In genomic region chr17:17724991-17725852, GRCh38 we compare ENCODE assay signal across 10 cellular contexts. TPM values are rescaled to one million over a fixed set of nuclear protein-coding genes. Genes with fewer than 3 reads are reported as not detected.
A peak's percentile ranks its signal among the peaks of the same experiment; 100 is the strongest.
DNase-seq lines count a peak whose midpoint lies in the region; ATAC-seq lines count a peak whose summit lies in the region.
"Had no signal": no experiment of that assay in that cellular context is flagged by ENCODE, and none has a peak within 500 bp of the region (broad histone marks: within the 10 kb centered on the region; RNA-seq: fewer than 3 reads in every experiment).

No MANE protein-coding gene starts in this region.

- H3K4me1 Mint-ChIP-seq in activated CD4-positive, alpha-beta T cell treated with anti-CD3 and anti-CD28 coated beads, Interleukin-2, amount 10 ng/mL, durations not matched to agents 24 days and 14 days, result peaks cover 31% of the 10 kb centered on the region
- H3K4me1 Mint-ChIP-seq in activated naive CD8-positive, alpha-beta T cell treated with anti-CD3 and anti-CD28 coated beads, Interleukin-2, amount 10 ng/mL, durations not matched to agents 7 days and 5 days, result peaks cover 31% of the 10 kb centered on the region
- peaks cover 34 to 48% of the 10 kb centered on the region in 2 donors for H3K4me1 Mint-ChIP-seq in immature natural killer cell

- H3K36me3 Mint-ChIP-seq in activated CD4-positive, alpha-beta T cell treated with anti-CD3 and anti-CD28 coated beads, Interleukin-2, amount 10 ng/mL, durations not matched to agents 24 days and 14 days (ENCODE audit: low read depth), result peaks cover 15% of the 10 kb centered on the region
- H3K36me3 Mint-ChIP-seq in activated naive CD8-positive, alpha-beta T cell treated with anti-CD3 and anti-CD28 coated beads, Interleukin-2, amount 10 ng/mL, durations not matched to agents 7 days and 5 days, result peaks cover 8% of the 10 kb centered on the region
- peaks cover 0 to 4% (median 0%) of the 10 kb centered on the region in 3 donors for H3K36me3 Mint-ChIP-seq in immature natural killer cell

- ATAC-seq in activated naive CD8-positive, alpha-beta T cell treated with anti-CD3 and anti-CD28 coated beads, Interleukin-2, amount 10 ng/mL, durations not matched to agents 7 days and 5 days (ENCODE audit: low read depth), result no peak
- no peak for ATAC-seq in GM18861 (IDR thresholded peaks at IDR 0.05; ENCODE audit: unreplicated experiment)
- ATAC-seq in HG02981 (IDR thresholded peaks at IDR 0.05; ENCODE audit: unreplicated experiment), result no peak

- DNase-seq in activated CD4-positive, alpha-beta T cell treated with anti-CD3 and anti-CD28 coated beads, Interleukin-2, amount 10 ng/mL, durations not matched to agents 24 days and 14 days, result no peak
- DNase-seq in activated CD4-positive, alpha-beta T cell treated with anti-CD3 and anti-CD28 coated beads, Interleukin-2, amount 50 U/mL, for 1 hour, result no peak
- DNase-seq in activated naive CD8-positive, alpha-beta T cell treated with anti-CD3 and anti-CD28 coated beads, Interleukin-2, amount 10 ng/mL, durations not matched to agents 7 days and 5 days, result no peak
- DNase-seq in immature natural killer cell (no peak), D341Med (ENCODE audit: low spot score) (no peak)
- DNase-seq: NCI-H774 had no signal

- peaks cover 35% of the 10 kb centered on the region for H3K27me3 Mint-ChIP-seq in activated CD4-positive, alpha-beta T cell treated with anti-CD3 and anti-CD28 coated beads, Interleukin-2, amount 10 ng/mL, durations not matched to agents 24 days and 14 days
- peaks cover 31% of the 10 kb centered on the region for H3K27me3 Mint-ChIP-seq in activated naive CD8-positive, alpha-beta T cell treated with anti-CD3 and anti-CD28 coated beads, Interleukin-2, amount 10 ng/mL, durations not matched to agents 7 days and 5 days
- peaks cover 6 to 21% (median 17%) of the 10 kb centered on the region in 3 donors for H3K27me3 Mint-ChIP-seq in immature natural killer cell (ENCODE audit: low read depth in 3 of 3)

- H3K4me3 Mint-ChIP-seq in activated CD4-positive, alpha-beta T cell treated with anti-CD3 and anti-CD28 coated beads, Interleukin-2, amount 10 ng/mL, durations not matched to agents 24 days and 14 days, result peak overlapping the region; percentile 58
- peak overlapping the region; percentile 20 for H3K4me3 Mint-ChIP-seq in activated naive CD8-positive, alpha-beta T cell treated with anti-CD3 and anti-CD28 coated beads, Interleukin-2, amount 10 ng/mL, durations not matched to agents 7 days and 5 days
- peak overlapping the region; percentile 27 to 85 (median 65) for H3K4me3 Mint-ChIP-seq in immature natural killer cell

- no peak overlapping the region for H3K27ac Mint-ChIP-seq in activated CD4-positive, alpha-beta T cell treated with anti-CD3 and anti-CD28 coated beads, Interleukin-2, amount 10 ng/mL, durations not matched to agents 24 days and 14 days
- no peak overlapping the region for H3K27ac Mint-ChIP-seq in activated naive CD8-positive, alpha-beta T cell treated with anti-CD3 and anti-CD28 coated beads, Interleukin-2, amount 10 ng/mL, durations not matched to agents 7 days and 5 days
- peak overlapping the region in 1 of 6 donors; percentile 16 for H3K27ac Mint-ChIP-seq in immature natural killer cell

- intact Hi-C loops in activated CD4-positive, alpha-beta T cell treated with anti-CD3 and anti-CD28 coated beads, Interleukin-2, amount 10 ng/mL, durations not matched to agents 24 days and 14 days (cut with micrococcal nuclease), result loop anchor here (5.0 kb wide), 1 partner anchor 43 kb away; the partner anchor contains the start of gene RAI1

- H3K27ac ChIP-seq in temporal lobe (ENCODE audit: low read depth, low read length), result peak overlapping the region; percentile 17
- H3K27ac ChIP-seq: C4-2B had no signal

- POLR2A ChIA-PET in activated naive CD8-positive, alpha-beta T cell treated with anti-CD3 and anti-CD28 coated beads, Interleukin-2, amount 10 ng/mL, durations not matched to agents 7 days and 5 days (lab: Charles Lee), result no interaction called here

- no peaks in the 10 kb centered on the region for H3K9me3 Mint-ChIP-seq in activated CD4-positive, alpha-beta T cell treated with anti-CD3 and anti-CD28 coated beads, Interleukin-2, amount 10 ng/mL, durations not matched to agents 24 days and 14 days
- H3K9me3 Mint-ChIP-seq in activated naive CD8-positive, alpha-beta T cell treated with anti-CD3 and anti-CD28 coated beads, Interleukin-2, amount 10 ng/mL, durations not matched to agents 7 days and 5 days, result no peaks in the 10 kb centered on the region
- no peaks in the 10 kb centered on the region for H3K9me3 Mint-ChIP-seq in immature natural killer cell

RNA-seq across cellular contexts. Expression of gene RAI1, which starts 44.0 kb away (rescaled TPM):
- 30.1 and 34.5 TPM in 2 replicates for total RNA-seq in activated CD4-positive, alpha-beta T cell treated with anti-CD3 and anti-CD28 coated beads, Interleukin-2, amount 10 ng/mL, durations not matched to agents 24 days and 14 days
- 10 to 100 TPM; 25.0 to 25.5 TPM for total RNA-seq in activated naive CD8-positive, alpha-beta T cell treated with anti-CD3 and anti-CD28 coated beads, Interleukin-2, amount 10 ng/mL, durations not matched to agents 7 days and 5 days
- polyA plus RNA-seq in immature natural killer cell, result 1 to 10 TPM; 1.5 to 6.2 (median 2.0) TPM
- total RNA-seq in temporal lobe, result 15.5 TPM
